8 cellular contexts compared by ENCODE assay signal in the genomic region with DNA sequence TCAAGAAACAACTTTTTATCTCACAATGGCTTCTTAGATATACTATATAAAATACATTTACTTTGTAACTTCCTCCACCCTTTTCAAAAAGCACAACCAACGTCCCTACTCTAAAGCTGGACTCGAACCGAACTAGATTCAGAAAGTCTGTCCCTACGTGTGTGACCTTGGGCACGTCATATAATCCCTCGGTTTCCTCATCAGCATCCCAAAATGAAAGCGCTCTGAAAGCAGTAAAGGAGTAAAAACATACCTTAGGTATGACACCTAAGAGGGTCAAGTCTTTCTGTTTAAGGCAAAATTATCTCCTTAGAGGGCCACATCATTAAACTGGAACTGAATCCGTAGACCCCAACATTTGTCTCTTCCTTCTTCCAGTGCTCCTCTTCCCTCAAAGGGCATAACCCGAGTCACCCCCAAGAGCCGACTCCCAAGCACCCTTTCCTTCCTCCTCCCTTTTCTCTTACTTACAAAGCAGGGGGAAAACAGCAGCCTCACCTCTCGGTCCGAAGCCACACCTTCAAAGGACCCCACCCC. TPM values are rescaled to one million over a fixed set of nuclear protein-coding genes. Genes with fewer than 3 reads are reported as not detected.
DNase-seq lines count a peak whose midpoint lies in the region; ATAC-seq and TF ChIP-seq lines count a peak whose summit lies in the region.

No MANE protein-coding gene starts in this region.

- no peak overlapping the region for H3K4me3 Mint-ChIP-seq in activated CD8-positive, alpha-beta T cell treated with anti-CD3 and anti-CD28 coated beads, Interleukin-2, amount 10 ng/mL, durations not matched to agents 7 days and 5 days

- TF ChIP-seq CTCF in left ventricle myocardium inferior (IDR thresholded peaks at IDR 0.05; ENCODE audit: borderline replicate concordance) = no peak
- no peak for TF ChIP-seq CTCF in vagina (IDR thresholded peaks at IDR 0.05)
- TF ChIP-seq CTCF in GM10248 (IDR thresholded peaks at IDR 0.05; ENCODE audit: control extremely low read depth, extremely low read depth, low read depth, missing control alignments) = no peak

- no peaks in the 10 kb centered on the region for H3K27me3 ChIP-seq in left ventricle myocardium inferior (ENCODE audit: low read depth)
- no peaks in the 10 kb centered on the region for H3K27me3 ChIP-seq in layer of hippocampus (ENCODE audit: control insufficient read depth, insufficient read depth, low read length)
- H3K27me3 ChIP-seq in vagina = no peaks in the 10 kb centered on the region

- TF ChIP-seq POLR2A in vagina (IDR thresholded peaks at IDR 0.05) = no peak

- POLR2A ChIA-PET in activated CD8-positive, alpha-beta T cell treated with anti-CD3 and anti-CD28 coated beads, Interleukin-2, amount 10 ng/mL, durations not matched to agents 7 days and 5 days (lab: Charles Lee) = interaction anchor here (1.0 kb wide), 1 partner anchor 31 kb away, joined by 3 read pairs; no protein-coding TSS in a partner anchor
- POLR2A ChIA-PET in GM10248 (lab: Yijun Ruan, JAX) = no interaction called here

- H3K4me1 ChIP-seq in left ventricle myocardium inferior (peaks cover 77% of the 10 kb centered on the region), vagina (peaks cover 46% of the 10 kb centered on the region)

- no peak for DNase-seq in left ventricle myocardium inferior
- no peak for DNase-seq in cardiac septum (ENCODE audit: low spot score)
- DNase-seq in activated CD8-positive, alpha-beta T cell treated with anti-CD3 and anti-CD28 coated beads, Interleukin-2, amount 10 ng/mL, durations not matched to agents 7 days and 5 days = peak; percentile 32
- no peak for DNase-seq in vagina (ENCODE audit: extremely low spot score in 2 of 2)
- no peak for DNase-seq in DMS79 (lab: John Stamatoyannopoulos, UW)
- no peak for DNase-seq in GM10248 (ENCODE audit: extremely low spot score)

- H3K27me3 Mint-ChIP-seq in activated CD8-positive, alpha-beta T cell treated with anti-CD3 and anti-CD28 coated beads, Interleukin-2, amount 10 ng/mL, durations not matched to agents 7 days and 5 days (ENCODE audit: low read depth) = no peaks in the 10 kb centered on the region

- peaks cover 38% of the 10 kb centered on the region for H3K4me1 Mint-ChIP-seq in activated CD8-positive, alpha-beta T cell treated with anti-CD3 and anti-CD28 coated beads, Interleukin-2, amount 10 ng/mL, durations not matched to agents 7 days and 5 days (ENCODE audit: low read depth)

- ATAC-seq in activated CD8-positive, alpha-beta T cell treated with anti-CD3 and anti-CD28 coated beads, Interleukin-2, amount 10 ng/mL, durations not matched to agents 7 days and 5 days = no peak
- no peak for ATAC-seq in HG02840 (IDR thresholded peaks at IDR 0.05; ENCODE audit: low FRiP score, unreplicated experiment)

- H3K4me3 ChIP-seq in left ventricle myocardium inferior (peak overlapping the region; percentile 96), vagina (peak overlapping the region; percentile 68 to 86)

- no peak overlapping the region for H3K27ac Mint-ChIP-seq in activated CD8-positive, alpha-beta T cell treated with anti-CD3 and anti-CD28 coated beads, Interleukin-2, amount 10 ng/mL, durations not matched to agents 7 days and 5 days

- CTCF ChIA-PET in activated CD8-positive, alpha-beta T cell treated with anti-CD3 and anti-CD28 coated beads, Interleukin-2, amount 10 ng/mL, durations not matched to agents 7 days and 5 days (lab: Charles Lee) = no interaction called here
- CTCF ChIA-PET in GM10248 (lab: Yijun Ruan, JAX) = interaction anchor here (1.5 kb wide), 1 partner anchor 12 kb away, joined by 4 read pairs; no protein-coding TSS in a partner anchor

- H3K27ac ChIP-seq in left ventricle myocardium inferior (replicated peaks) (peak overlapping the region; percentile 96), layer of hippocampus (ENCODE audit: low read depth, low read length) (peak overlapping the region; percentile 78), vagina (peak overlapping the region; percentile 63)

- peaks cover 8% of the 10 kb centered on the region for H3K36me3 Mint-ChIP-seq in activated CD8-positive, alpha-beta T cell treated with anti-CD3 and anti-CD28 coated beads, Interleukin-2, amount 10 ng/mL, durations not matched to agents 7 days and 5 days (ENCODE audit: low read depth)

- H3K9me3 ChIP-seq in left ventricle myocardium inferior (replicated peaks) (no peaks in the 10 kb centered on the region), vagina (no peaks in the 10 kb centered on the region)

- no peaks in the 10 kb centered on the region for H3K36me3 ChIP-seq in left ventricle myocardium inferior
- no peaks in the 10 kb centered on the region for H3K36me3 ChIP-seq in vagina

- no peaks in the 10 kb centered on the region for H3K9me3 Mint-ChIP-seq in activated CD8-positive, alpha-beta T cell treated with anti-CD3 and anti-CD28 coated beads, Interleukin-2, amount 10 ng/mL, durations not matched to agents 7 days and 5 days (ENCODE audit: insufficient read depth)

- intact Hi-C loops in left ventricle myocardium inferior (cut with micrococcal nuclease) = no loop called here
- intact Hi-C loops in cardiac septum (cut with DNase I) = loop anchor here (2.0 to 10.0 kb wide), 2 partner anchors 143 to 311 kb away; no protein-coding TSS in a partner anchor
- intact Hi-C loops in vagina (cut with DNase I) = no loop called here

RNA-seq across cellular contexts. Expression of gene PDCD10, which starts 0.7 kb away (rescaled TPM):
- total RNA-seq in left ventricle myocardium inferior (35.1 TPM), cardiac septum (42.2 TPM), vagina (71.7 TPM)
- 10 to 100 TPM; 69.6 to 72.2 TPM for total RNA-seq in activated CD8-positive, alpha-beta T cell treated with anti-CD3 and anti-CD28 coated beads, Interleukin-2, amount 10 ng/mL, durations not matched to agents 7 days and 5 days

RNA-seq across cellular contexts. Expression of gene SERPINI1, which starts 1.5 kb away (rescaled TPM):
- total RNA-seq in left ventricle myocardium inferior (10.6 TPM), cardiac septum (10.5 TPM), vagina (13.8 TPM)
- 1 to 10 TPM; 1.2 to 1.7 TPM for total RNA-seq in activated CD8-positive, alpha-beta T cell treated with anti-CD3 and anti-CD28 coated beads, Interleukin-2, amount 10 ng/mL, durations not matched to agents 7 days and 5 days
